Comparison of ENCODE assay signal across 9 cellular contexts in genomic region chr6:36727491-36728021, GRCh38. TPM values are rescaled to one million over a fixed set of nuclear protein-coding genes. Genes with fewer than 3 reads are reported as not detected.
DNase-seq lines count a peak whose midpoint lies in the region; ATAC-seq and TF ChIP-seq lines count a peak whose summit lies in the region.
"Had no signal": no experiment of that assay in that cellular context is flagged by ENCODE, and none has a peak within 500 bp of the region (broad histone marks: within the 10 kb centered on the region; RNA-seq: fewer than 3 reads in every experiment).

No MANE protein-coding gene starts in this region.

- H3K36me3 ChIP-seq in upper lobe of right lung = no peaks in the 10 kb centered on the region
- H3K36me3 ChIP-seq: transverse colon had no signal

- H3K4me1 Mint-ChIP-seq in stimulated activated naive CD8-positive, alpha-beta T cell treated with anti-CD3 and anti-CD28 coated beads, Interleukin-15, Interleukin-2, amounts not matched to agents 100 ng/mL and 50 ng/mL, for 24 hours (ENCODE audit: low read depth) = peaks cover 42% of the 10 kb centered on the region
- peaks cover 27% of the 10 kb centered on the region for H3K4me1 Mint-ChIP-seq in stimulated activated naive CD8-positive, alpha-beta T cell treated with anti-CD3 and anti-CD28 coated beads, Interleukin-15, amount 100 ng/mL, for 72 hours
- peaks cover 16% of the 10 kb centered on the region for H3K4me1 Mint-ChIP-seq in central memory CD8-positive, alpha-beta T cell
- H3K4me1 Mint-ChIP-seq in CD4-positive, alpha-beta T cell (ENCODE audit: low read depth) = peaks cover 15% of the 10 kb centered on the region

- H3K9me3 ChIP-seq in upper lobe of right lung = no peaks in the 10 kb centered on the region
- no peaks in the 10 kb centered on the region for H3K9me3 ChIP-seq in CD4-positive, alpha-beta T cell (ENCODE audit: control insufficient read depth, low read length)
- H3K9me3 ChIP-seq: transverse colon had no signal

- no peak overlapping the region for H3K27ac ChIP-seq in upper lobe of right lung
- H3K27ac ChIP-seq in CD4-positive, alpha-beta T cell (ENCODE audit: low read depth, low read length) = no peak overlapping the region
- H3K27ac ChIP-seq: transverse colon had no signal

- no peaks in the 10 kb centered on the region for H3K4me1 ChIP-seq in upper lobe of right lung
- H3K4me1 ChIP-seq: transverse colon had no signal

- H3K27me3 ChIP-seq in upper lobe of right lung = no peaks in the 10 kb centered on the region
- no peaks in the 10 kb centered on the region for H3K27me3 ChIP-seq in CD4-positive, alpha-beta T cell (ENCODE audit: control insufficient read depth, insufficient read depth, low read length)
- H3K27me3 ChIP-seq: transverse colon had no signal

- H3K9me3 Mint-ChIP-seq in stimulated activated naive CD8-positive, alpha-beta T cell treated with anti-CD3 and anti-CD28 coated beads, Interleukin-15, Interleukin-2, amounts not matched to agents 100 ng/mL and 50 ng/mL, for 24 hours = no peaks in the 10 kb centered on the region
- no peaks in the 10 kb centered on the region for H3K9me3 Mint-ChIP-seq in stimulated activated naive CD8-positive, alpha-beta T cell treated with anti-CD3 and anti-CD28 coated beads, Interleukin-15, amount 100 ng/mL, for 72 hours
- H3K9me3 Mint-ChIP-seq in central memory CD8-positive, alpha-beta T cell = no peaks in the 10 kb centered on the region
- no peaks in the 10 kb centered on the region for H3K9me3 Mint-ChIP-seq in CD4-positive, alpha-beta T cell

- TF ChIP-seq CTCF in upper lobe of right lung (IDR thresholded peaks at IDR 0.05) = no peak
- TF ChIP-seq CTCF in CD4-positive, alpha-beta T cell (IDR thresholded peaks at IDR 0.05) = no peak

- DNase-seq in stimulated activated naive CD8-positive, alpha-beta T cell treated with anti-CD3 and anti-CD28 coated beads, Interleukin-15, amount 100 ng/mL, for 72 hours = no peak
- peak; percentile 74 for DNase-seq in NCI-H510A treated with DMSO at 0.1 percent for 48 hours (lab: John Stamatoyannopoulos, UW)
- no peak for DNase-seq in central memory CD8-positive, alpha-beta T cell (ENCODE audit: low spot score in 2 of 2)
- no peak for DNase-seq in upper lobe of right lung
- no peak for DNase-seq in NK-92 (lab: John Stamatoyannopoulos, UW; ENCODE audit: unreplicated experiment)
- DNase-seq in cardiac septum (ENCODE audit: low spot score) = no peak
- no peak for DNase-seq in CD4-positive, alpha-beta T cell
- DNase-seq: transverse colon had no signal

- CTCF ChIA-PET in CD4-positive, alpha-beta T cell (lab: Charles Lee) = interaction anchor here (0.5 kb wide), 1 partner anchor 290 kb away, joined by 3 read pairs; no protein-coding TSS in a partner anchor

- no peak overlapping the region for H3K4me3 ChIP-seq in upper lobe of right lung
- H3K4me3 ChIP-seq: transverse colon had no signal

- POLR2A ChIA-PET in CD4-positive, alpha-beta T cell (lab: Charles Lee) = no interaction called here

- no peak overlapping the region for H3K4me3 Mint-ChIP-seq in stimulated activated naive CD8-positive, alpha-beta T cell treated with anti-CD3 and anti-CD28 coated beads, Interleukin-15, Interleukin-2, amounts not matched to agents 100 ng/mL and 50 ng/mL, for 24 hours
- no peak overlapping the region for H3K4me3 Mint-ChIP-seq in stimulated activated naive CD8-positive, alpha-beta T cell treated with anti-CD3 and anti-CD28 coated beads, Interleukin-15, amount 100 ng/mL, for 72 hours
- no peak overlapping the region for H3K4me3 Mint-ChIP-seq in central memory CD8-positive, alpha-beta T cell
- H3K4me3 Mint-ChIP-seq in CD4-positive, alpha-beta T cell = no peak overlapping the region

- no peak for ATAC-seq in stimulated activated naive CD8-positive, alpha-beta T cell treated with anti-CD3 and anti-CD28 coated beads, Interleukin-15, amount 100 ng/mL, for 72 hours
- no peak for ATAC-seq in central memory CD8-positive, alpha-beta T cell (replicated peaks; ENCODE audit: extremely low read depth, poor library complexity, severe bottlenecking)
- peak; percentile 87 for ATAC-seq in upper lobe of right lung
- ATAC-seq in CD4-positive, alpha-beta T cell (ENCODE audit: poor library complexity) = no peak

- peak overlapping the region; percentile 19 for H3K27ac Mint-ChIP-seq in stimulated activated naive CD8-positive, alpha-beta T cell treated with anti-CD3 and anti-CD28 coated beads, Interleukin-15, Interleukin-2, amounts not matched to agents 100 ng/mL and 50 ng/mL, for 24 hours
- H3K27ac Mint-ChIP-seq in stimulated activated naive CD8-positive, alpha-beta T cell treated with anti-CD3 and anti-CD28 coated beads, Interleukin-15, amount 100 ng/mL, for 72 hours = peak overlapping the region in 1 of 2 donors; percentile 24
- H3K27ac Mint-ChIP-seq in central memory CD8-positive, alpha-beta T cell (ENCODE audit: low read depth) = peak overlapping the region; percentile 17
- no peak overlapping the region for H3K27ac Mint-ChIP-seq in CD4-positive, alpha-beta T cell

- intact Hi-C loops in upper lobe of right lung (cut with DNase I) = no loop called here
- intact Hi-C loops in cardiac septum (cut with DNase I) = no loop called here
- intact Hi-C loops in CD4-positive, alpha-beta T cell (cut with DNase I, micrococcal nuclease) = no loop called here

- no peaks in the 10 kb centered on the region for H3K27me3 Mint-ChIP-seq in stimulated activated naive CD8-positive, alpha-beta T cell treated with anti-CD3 and anti-CD28 coated beads, Interleukin-15, Interleukin-2, amounts not matched to agents 100 ng/mL and 50 ng/mL, for 24 hours
- no peaks in the 10 kb centered on the region for H3K27me3 Mint-ChIP-seq in stimulated activated naive CD8-positive, alpha-beta T cell treated with anti-CD3 and anti-CD28 coated beads, Interleukin-15, amount 100 ng/mL, for 72 hours
- H3K27me3 Mint-ChIP-seq in central memory CD8-positive, alpha-beta T cell = no peaks in the 10 kb centered on the region
- no peaks in the 10 kb centered on the region for H3K27me3 Mint-ChIP-seq in CD4-positive, alpha-beta T cell

- no peaks in the 10 kb centered on the region for H3K36me3 Mint-ChIP-seq in stimulated activated naive CD8-positive, alpha-beta T cell treated with anti-CD3 and anti-CD28 coated beads, Interleukin-15, Interleukin-2, amounts not matched to agents 100 ng/mL and 50 ng/mL, for 24 hours (ENCODE audit: low read depth)
- H3K36me3 Mint-ChIP-seq in central memory CD8-positive, alpha-beta T cell (ENCODE audit: insufficient read depth) = no peaks in the 10 kb centered on the region
- no peaks in the 10 kb centered on the region for H3K36me3 Mint-ChIP-seq in CD4-positive, alpha-beta T cell (ENCODE audit: low read depth)

RNA-seq across cellular contexts. Expression of gene RAB44, which starts 29.9 kb away (rescaled TPM):
- 0.96 TPM for total RNA-seq in upper lobe of right lung
- total RNA-seq in cardiac septum = 0.11 TPM
- total RNA-seq in CD4-positive, alpha-beta T cell = under 1 TPM; 0.22 TPM

RNA-seq across cellular contexts. Expression of gene CDKN1A, which starts 49.0 kb away (rescaled TPM):
- total RNA-seq in upper lobe of right lung = 151 TPM
- 113 TPM for total RNA-seq in cardiac septum
- 10 to 100 TPM; 98.3 to 98.6 TPM for total RNA-seq in CD4-positive, alpha-beta T cell
